In the genomic region with DNA sequence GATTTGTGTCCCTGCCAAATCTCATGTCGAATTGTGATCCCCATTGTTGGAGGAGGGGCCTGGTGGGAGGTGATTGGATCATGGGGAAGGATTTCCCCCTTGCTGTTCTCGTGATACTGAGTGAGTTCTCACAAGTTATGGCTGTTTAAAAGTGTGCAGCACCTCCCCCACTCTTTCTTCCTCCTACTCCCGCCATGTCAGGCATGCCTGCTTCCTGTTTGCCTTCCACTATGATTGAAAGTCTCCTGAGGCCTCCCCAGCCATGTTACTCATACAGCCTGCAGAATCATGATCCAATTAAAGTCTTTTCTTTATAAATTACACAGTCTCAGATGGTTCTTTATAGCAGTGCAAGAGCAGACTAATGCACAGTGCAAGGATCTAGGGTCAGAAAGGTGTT, we compare ENCODE assay signal across 14 cellular contexts.
DNase-seq lines count a peak whose midpoint lies in the region; ATAC-seq, FAIRE-seq and TF ChIP-seq lines count a peak whose summit lies in the region.
"Had no signal": no experiment of that assay in that cellular context is flagged by ENCODE, and none has a peak within 500 bp of the region (broad histone marks: within the 10 kb centered on the region; RNA-seq: fewer than 3 reads in every experiment).

No MANE protein-coding gene starts in this region.

- H3K4me1 ChIP-seq in GM23338 (ENCODE audit: insufficient read depth) (peaks cover 27% of the 10 kb centered on the region), ascending aorta (peaks cover 3 to 65% of the 10 kb centered on the region in 2 donors), left lung (peaks cover 8 to 17% of the 10 kb centered on the region in 2 donors)

- H3K27ac Mint-ChIP-seq in GM23338, result peak overlapping the region; percentile 83
- H3K27ac Mint-ChIP-seq: natural killer cell treated with Interleukin-12 subunit alpha and Interleukin-12 subunit beta and Interleukin-15 and Interleukin-18, amount 100 ng/mL, for 72 hours; stimulated activated naive CD8-positive, alpha-beta T cell treated with anti-CD3 and anti-CD28 coated beads, Interleukin-15, Interleukin-2, amounts not matched to agents 100 ng/mL and 50 ng/mL, for 24 hours had no signal

- H2AFZ ChIP-seq in GM23338, result no peak overlapping the region

- DNase-seq in A172 (ENCODE audit: low spot score), result peak; percentile 4
- no peak for DNase-seq in GM23338 (ENCODE audit: low spot score)
- peak in 1 of 2 donors; percentile 65 for DNase-seq in ascending aorta (ENCODE audit: low spot score in 2 of 2)
- no peak for DNase-seq in left lung
- DNase-seq in HTR-8/SVneo (ENCODE audit: insufficient read length, low spot score), result no peak
- DNase-seq in COLO668 (lab: John Stamatoyannopoulos, UW; ENCODE audit: unreplicated experiment), result no peak
- DNase-seq: activated CD8-positive, alpha-beta memory T cell treated with anti-CD3 and anti-CD28 coated beads, Interleukin-2, amount 50 U/mL, for 4 hours; hypothalamus; SJCRH30 had no signal

- no peak for TF ChIP-seq CTCF in GM23338 (conservative IDR thresholded peaks at IDR 0.05; ENCODE audit: low read depth in 2 of 2)
- no peak for TF ChIP-seq CTCF in ascending aorta (IDR thresholded peaks at IDR 0.05)
- no peak for TF ChIP-seq CTCF in left lung (IDR thresholded peaks at IDR 0.05)

- peaks cover 23% of the 10 kb centered on the region for H3K4me1 Mint-ChIP-seq in GM23338

- H3K9me3 ChIP-seq in ascending aorta (no peaks in the 10 kb centered on the region), left lung (no peaks in the 10 kb centered on the region)
- H3K9me3 ChIP-seq: SJCRH30 had no signal

- no peak for FAIRE-seq in HTR-8/SVneo (lab: Jason Lieb, UNC)
- FAIRE-seq: colon had no signal

- H3K9me3 Mint-ChIP-seq in GM23338, result no peaks in the 10 kb centered on the region
- H3K9me3 Mint-ChIP-seq: natural killer cell treated with Interleukin-12 subunit alpha and Interleukin-12 subunit beta and Interleukin-15 and Interleukin-18, amount 100 ng/mL, for 72 hours had no signal

- H3K4me3 ChIP-seq in GM23338, result no peak overlapping the region
- H3K4me3 ChIP-seq in ascending aorta, result no peak overlapping the region
- H3K4me3 ChIP-seq in left lung, result no peak overlapping the region
- H3K4me3 ChIP-seq: SJCRH30 had no signal

- ATAC-seq in GM23338 (no peak), left lung (peak; percentile 25), GM21723 (IDR thresholded peaks at IDR 0.05; ENCODE audit: unreplicated experiment) (no peak), HG03097 (IDR thresholded peaks at IDR 0.05; ENCODE audit: low FRiP score, unreplicated experiment) (no peak)
- ATAC-seq: natural killer cell treated with Interleukin-12 subunit alpha and Interleukin-12 subunit beta and Interleukin-15 and Interleukin-18, amount 100 ng/mL, for 72 hours had no signal

- H3K27me3 ChIP-seq in GM23338 (ENCODE audit: insufficient read depth) (no peaks in the 10 kb centered on the region), ascending aorta (no peaks in the 10 kb centered on the region), left lung (no peaks in the 10 kb centered on the region)
- H3K27me3 ChIP-seq: SJCRH30 had no signal

- H3F3A ChIP-seq in GM23338 (replicated peaks; ENCODE audit: low read depth), result no peaks in the 10 kb centered on the region

- H3K36me3 Mint-ChIP-seq in GM23338 (ENCODE audit: low read depth), result no peaks in the 10 kb centered on the region
- H3K36me3 Mint-ChIP-seq: natural killer cell treated with Interleukin-12 subunit alpha and Interleukin-12 subunit beta and Interleukin-15 and Interleukin-18, amount 100 ng/mL, for 72 hours had no signal

- peaks cover 6% of the 10 kb centered on the region for H3K27me3 Mint-ChIP-seq in GM23338 (ENCODE audit: insufficient read depth, low read depth, poor library complexity)
- H3K27me3 Mint-ChIP-seq: stimulated activated naive CD8-positive, alpha-beta T cell treated with anti-CD3 and anti-CD28 coated beads, Interleukin-15, Interleukin-2, amounts not matched to agents 100 ng/mL and 50 ng/mL, for 24 hours had no signal

- peaks cover 10% of the 10 kb centered on the region; the same call in 1 of the 2 replicates for H4K20me1 ChIP-seq in GM23338 (replicated peaks; ENCODE audit: insufficient read depth)

- intact Hi-C loops in ascending aorta (cut with DNase I) (no loop called here), left lung (cut with DNase I) (no loop called here)

- H3K9me2 ChIP-seq in GM23338 (ENCODE audit: insufficient read depth), result 0 out of 2 replicates have a peak, but pooled peaks cover 4% of the 10 kb centered on the region

- H3K36me3 ChIP-seq in GM23338 (ENCODE audit: insufficient read depth), result no peaks in the 10 kb centered on the region
- H3K36me3 ChIP-seq in ascending aorta, result peaks cover 0 to 5% of the 10 kb centered on the region in 2 donors
- H3K36me3 ChIP-seq in left lung, result no peaks in the 10 kb centered on the region
- H3K36me3 ChIP-seq: SJCRH30 had no signal

- peaks cover 49% of the 10 kb centered on the region for H3K79me2 ChIP-seq in GM23338 (replicated peaks; ENCODE audit: insufficient read depth)

- no peak overlapping the region for H3K27ac ChIP-seq in GM23338 (ENCODE audit: low read depth)
- peak overlapping the region; percentile 54 to 74 for H3K27ac ChIP-seq in ascending aorta
- H3K27ac ChIP-seq in left lung, result no peak overlapping the region
- H3K27ac ChIP-seq: SJCRH30 had no signal

- H3K4me3 Mint-ChIP-seq in GM23338, result no peak overlapping the region
- H3K4me3 Mint-ChIP-seq: stimulated activated naive CD8-positive, alpha-beta T cell treated with anti-CD3 and anti-CD28 coated beads, Interleukin-15, Interleukin-2, amounts not matched to agents 100 ng/mL and 50 ng/mL, for 24 hours had no signal

- peak overlapping the region; percentile 54; the same call in 1 of the 2 replicates for H3K4me2 ChIP-seq in GM23338

TF ChIP-seq in GM23338, 12 proteins besides CTCF, POLR2A, EP300 and RAD21 (continues in another document):
- TF ChIP-seq POLR2AphosphoS5 (IDR thresholded peaks at IDR 0.05; ENCODE audit: low read depth) (no peak), JUNB (IDR thresholded peaks at IDR 0.05; ENCODE audit: unreplicated experiment) (no peak), CREB1 (CRISPR knock-in tag; IDR thresholded peaks at IDR 0.05; ENCODE audit: low read depth) (no peak), NANOG (IDR thresholded peaks at IDR 0.05; ENCODE audit: borderline replicate concordance) (no peak)
- TF ChIP-seq, protein P1, sequence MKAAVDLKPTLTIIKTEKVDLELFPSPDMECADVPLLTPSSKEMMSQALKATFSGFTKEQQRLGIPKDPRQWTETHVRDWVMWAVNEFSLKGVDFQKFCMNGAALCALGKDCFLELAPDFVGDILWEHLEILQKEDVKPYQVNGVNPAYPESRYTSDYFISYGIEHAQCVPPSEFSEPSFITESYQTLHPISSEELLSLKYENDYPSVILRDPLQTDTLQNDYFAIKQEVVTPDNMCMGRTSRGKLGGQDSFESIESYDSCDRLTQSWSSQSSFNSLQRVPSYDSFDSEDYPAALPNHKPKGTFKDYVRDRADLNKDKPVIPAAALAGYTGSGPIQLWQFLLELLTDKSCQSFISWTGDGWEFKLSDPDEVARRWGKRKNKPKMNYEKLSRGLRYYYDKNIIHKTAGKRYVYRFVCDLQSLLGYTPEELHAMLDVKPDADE (IDR thresholded peaks at IDR 0.05), result no peak

Comparison
In these comparisons a context has a peak if more than half of its experiments do, and no peak if none do; other contexts are left out.
1. H3K27ac ChIP-seq: peak in ascending aorta (2 of 2); none in GM23338 (single experiment) and left lung (0 of 2).